Comparison of ENCODE assay signal across 1 cellular context in the genomic region with DNA sequence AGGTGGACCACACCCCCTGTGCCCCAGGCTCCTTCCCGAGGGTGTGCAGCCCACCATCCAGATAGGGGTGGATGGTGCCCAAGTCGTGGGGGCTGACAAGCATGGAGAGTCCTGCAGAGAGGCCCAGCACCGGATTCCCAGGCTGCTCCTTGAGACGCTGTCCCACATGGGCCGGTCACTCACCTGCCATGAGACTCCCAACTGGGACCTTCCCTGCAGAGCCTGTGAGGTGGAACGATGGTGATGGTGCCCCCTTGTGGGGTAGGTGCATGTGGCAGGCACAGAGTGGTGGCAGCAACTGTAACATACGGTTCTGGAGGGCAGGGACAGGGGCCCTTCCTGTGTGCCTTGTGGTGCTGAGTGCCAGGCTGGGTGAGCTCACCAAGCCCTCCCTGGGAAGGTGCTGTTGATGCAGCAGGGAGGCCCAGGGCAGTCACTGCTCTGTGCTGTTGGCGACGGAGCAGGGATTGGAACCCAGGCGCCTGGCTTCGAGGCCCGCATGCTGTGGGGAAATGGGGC.
TF ChIP-seq lines count a peak whose summit lies in the region.

No MANE protein-coding gene starts in this region.

TF ChIP-seq in HCT116, 20 proteins besides CTCF, POLR2A, EP300 and RAD21 (continued from another document):
- TF ChIP-seq, protein P1, sequence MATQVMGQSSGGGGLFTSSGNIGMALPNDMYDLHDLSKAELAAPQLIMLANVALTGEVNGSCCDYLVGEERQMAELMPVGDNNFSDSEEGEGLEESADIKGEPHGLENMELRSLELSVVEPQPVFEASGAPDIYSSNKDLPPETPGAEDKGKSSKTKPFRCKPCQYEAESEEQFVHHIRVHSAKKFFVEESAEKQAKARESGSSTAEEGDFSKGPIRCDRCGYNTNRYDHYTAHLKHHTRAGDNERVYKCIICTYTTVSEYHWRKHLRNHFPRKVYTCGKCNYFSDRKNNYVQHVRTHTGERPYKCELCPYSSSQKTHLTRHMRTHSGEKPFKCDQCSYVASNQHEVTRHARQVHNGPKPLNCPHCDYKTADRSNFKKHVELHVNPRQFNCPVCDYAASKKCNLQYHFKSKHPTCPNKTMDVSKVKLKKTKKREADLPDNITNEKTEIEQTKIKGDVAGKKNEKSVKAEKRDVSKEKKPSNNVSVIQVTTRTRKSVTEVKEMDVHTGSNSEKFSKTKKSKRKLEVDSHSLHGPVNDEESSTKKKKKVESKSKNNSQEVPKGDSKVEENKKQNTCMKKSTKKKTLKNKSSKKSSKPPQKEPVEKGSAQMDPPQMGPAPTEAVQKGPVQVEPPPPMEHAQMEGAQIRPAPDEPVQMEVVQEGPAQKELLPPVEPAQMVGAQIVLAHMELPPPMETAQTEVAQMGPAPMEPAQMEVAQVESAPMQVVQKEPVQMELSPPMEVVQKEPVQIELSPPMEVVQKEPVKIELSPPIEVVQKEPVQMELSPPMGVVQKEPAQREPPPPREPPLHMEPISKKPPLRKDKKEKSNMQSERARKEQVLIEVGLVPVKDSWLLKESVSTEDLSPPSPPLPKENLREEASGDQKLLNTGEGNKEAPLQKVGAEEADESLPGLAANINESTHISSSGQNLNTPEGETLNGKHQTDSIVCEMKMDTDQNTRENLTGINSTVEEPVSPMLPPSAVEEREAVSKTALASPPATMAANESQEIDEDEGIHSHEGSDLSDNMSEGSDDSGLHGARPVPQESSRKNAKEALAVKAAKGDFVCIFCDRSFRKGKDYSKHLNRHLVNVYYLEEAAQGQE (IDR thresholded peaks at IDR 0.05; ENCODE audit: low read depth) = no peak
- TF ChIP-seq CEBPB (IDR thresholded peaks at IDR 0.05; ENCODE audit: low read depth) (no peak), ZFX (IDR thresholded peaks at IDR 0.05) (no peak), SIN3A (IDR thresholded peaks at IDR 0.05; ENCODE audit: low read depth) (no peak), ZNF274 (IDR thresholded peaks at IDR 0.05; ENCODE audit: low read depth, low read length) (no peak), POLR2AphosphoS5 (IDR thresholded peaks at IDR 0.05; ENCODE audit: low read depth, low read length) (no peak), SRF (IDR thresholded peaks at IDR 0.05; ENCODE audit: low read depth) (no peak), TCF7L2 (IDR thresholded peaks at IDR 0.05; ENCODE audit: borderline replicate concordance, extremely low read depth, insufficient read depth, insufficient read length) (no peak), EZH2phosphoT487 (IDR thresholded peaks at IDR 0.05; ENCODE audit: borderline replicate concordance) (no peak), CBX3 (IDR thresholded peaks at IDR 0.05; ENCODE audit: low read depth) (no peak)
